1 cellular context compared by ENCODE assay signal in the genomic region with DNA sequence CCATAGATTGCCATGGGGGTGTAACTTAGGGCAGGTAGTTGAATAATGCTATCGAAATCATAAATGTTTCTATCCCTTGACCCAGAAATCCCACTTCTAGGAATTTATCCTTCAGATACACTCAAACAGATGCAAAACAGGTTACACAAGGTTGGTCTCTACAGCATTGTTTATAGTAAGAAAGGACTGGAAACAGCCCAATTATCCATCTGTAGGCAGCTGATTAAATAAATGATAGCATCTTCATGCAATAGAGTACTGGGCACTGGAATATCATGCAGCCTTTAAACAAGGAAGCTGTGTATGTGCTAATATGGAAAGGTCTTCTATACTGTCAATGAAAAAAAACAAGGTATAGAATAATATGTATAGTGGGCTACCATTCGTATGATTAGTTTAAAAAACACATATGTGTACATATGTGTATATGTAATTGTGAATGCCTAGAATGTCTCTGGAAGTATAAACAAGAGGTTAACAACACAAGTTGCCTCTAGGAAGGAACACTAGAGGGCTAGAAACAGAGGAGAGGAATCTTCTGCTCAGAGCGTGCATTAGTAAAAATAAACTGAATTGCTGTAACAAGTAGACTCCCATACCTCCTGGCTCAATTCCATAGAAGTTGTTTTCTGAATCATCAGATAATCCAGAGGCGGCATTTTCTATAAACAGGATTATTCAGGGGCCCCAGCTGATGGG.
TF ChIP-seq lines count a peak whose summit lies in the region.

No MANE protein-coding gene starts in this region.

TF ChIP-seq in IMR-90, 13 proteins besides CTCF, POLR2A, EP300 and RAD21 (continued from another document):
- TF ChIP-seq, protein P1, sequence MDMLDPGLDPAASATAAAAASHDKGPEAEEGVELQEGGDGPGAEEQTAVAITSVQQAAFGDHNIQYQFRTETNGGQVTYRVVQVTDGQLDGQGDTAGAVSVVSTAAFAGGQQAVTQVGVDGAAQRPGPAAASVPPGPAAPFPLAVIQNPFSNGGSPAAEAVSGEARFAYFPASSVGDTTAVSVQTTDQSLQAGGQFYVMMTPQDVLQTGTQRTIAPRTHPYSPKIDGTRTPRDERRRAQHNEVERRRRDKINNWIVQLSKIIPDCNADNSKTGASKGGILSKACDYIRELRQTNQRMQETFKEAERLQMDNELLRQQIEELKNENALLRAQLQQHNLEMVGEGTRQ (IDR thresholded peaks at IDR 0.05; ENCODE audit: low read depth, low read length), result no peak
- no peak for TF ChIP-seq CHD1 (IDR thresholded peaks at IDR 0.05; ENCODE audit: low read depth, low read length)
- no peak for TF ChIP-seq CEBPB (IDR thresholded peaks at IDR 0.05; ENCODE audit: low read depth, low read length)
